Comparison of ENCODE assay signal across 2 cellular contexts in the genomic region with DNA sequence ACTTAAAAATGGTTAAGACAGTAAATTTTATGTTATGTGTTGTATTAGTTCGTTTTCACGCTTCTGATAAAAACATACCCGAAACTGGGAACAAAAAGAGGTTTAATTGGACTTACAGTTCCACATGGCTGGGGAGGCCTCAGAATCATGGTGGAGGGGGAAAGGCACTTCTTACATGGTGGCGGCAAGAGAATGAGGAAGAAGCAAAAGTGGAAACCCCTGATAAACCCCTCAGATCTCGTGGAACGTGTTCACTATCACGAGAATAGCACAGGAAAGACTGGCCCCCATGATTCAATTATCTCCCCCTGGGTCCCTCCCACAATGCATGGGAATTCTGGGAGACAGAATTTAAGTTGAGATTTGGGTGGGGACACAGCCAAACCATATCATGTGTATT. TPM values are rescaled to one million over a fixed set of nuclear protein-coding genes. Genes with fewer than 3 reads are reported as not detected.
"Had no signal": no experiment of that assay in that cellular context is flagged by ENCODE, and none has a peak within 500 bp of the region (broad histone marks: within the 10 kb centered on the region; RNA-seq: fewer than 3 reads in every experiment).

No MANE protein-coding gene starts in this region.

RNA-seq across cellular contexts. Expression of a gene that starts 18.3 kb away (rescaled TPM):
- total RNA-seq: G401, GM12878 had no signal
- polyA plus RNA-seq: GM12878 had no signal

RNA-seq across cellular contexts. Expression of a gene that starts 25.7 kb away (rescaled TPM):
- total RNA-seq: G401, GM12878 had no signal
- polyA plus RNA-seq: GM12878 had no signal

RNA-seq across cellular contexts. Expression of a gene that starts 39.6 kb away (rescaled TPM):
- total RNA-seq: G401, GM12878 had no signal
- polyA plus RNA-seq: GM12878 had no signal
